ENCODE assay signal across 7 cellular contexts in genomic region chr11:110194211-110194766, GRCh38.
DNase-seq lines count a peak whose midpoint lies in the region; TF ChIP-seq lines count a peak whose summit lies in the region.
"Not testable (repeated sequence)": the region's sequence is repeated elsewhere in the genome, so short reads cannot be mapped to it uniquely, and the experiment has no call there.

No MANE protein-coding gene starts in this region.

- TF ChIP-seq CTCF in right atrium auricular region (IDR thresholded peaks at IDR 0.05): not testable (repeated sequence)

- H3K9me3 ChIP-seq in right atrium auricular region; neuronal stem cell (replicated peaks in 1 of 2; ENCODE audit: control insufficient read depth in 2 of 2, insufficient read depth in 1 of 2, low read depth in 1 of 2, low read length in 2 of 2): not testable (repeated sequence)

- not testable (repeated sequence) for H3K4ac ChIP-seq in neuronal stem cell (ENCODE audit: low read length)

- H3K9ac ChIP-seq in neuronal stem cell (ENCODE audit: low read depth, low read length, poor library complexity): not testable (repeated sequence)

- not testable (repeated sequence) for H3K27me3 ChIP-seq in right atrium auricular region; neuronal stem cell (ENCODE audit: control insufficient read depth in 3 of 3, insufficient read depth in 3 of 3, low read depth in 1 of 3, low read length in 3 of 3)

- H4K91ac ChIP-seq in neuronal stem cell (ENCODE audit: low read depth, low read length, poor library complexity): not testable (repeated sequence)

- H3K27ac ChIP-seq in epithelial cell of prostate: peak overlapping the region; percentile 88
- H3K27ac ChIP-seq in right atrium auricular region; neuronal stem cell (replicated peaks; ENCODE audit: low read length): not testable (repeated sequence)

- not testable (repeated sequence) for H2BK15ac ChIP-seq in neuronal stem cell (ENCODE audit: low read length)

- not testable (repeated sequence) for H2BK120ac ChIP-seq in neuronal stem cell (ENCODE audit: low read depth, low read length)

- H2AFZ ChIP-seq in neuronal stem cell (ENCODE audit: low read length): not testable (repeated sequence)

- not testable (repeated sequence) for H3K23ac ChIP-seq in neuronal stem cell (ENCODE audit: low read depth, low read length, poor library complexity)

- not testable (repeated sequence) for H3K79me1 ChIP-seq in neuronal stem cell (ENCODE audit: low read depth, low read length)

- H3K18ac ChIP-seq in neuronal stem cell (ENCODE audit: low read length): not testable (repeated sequence)

- not testable (repeated sequence) for H2AK5ac ChIP-seq in neuronal stem cell (ENCODE audit: low read depth, low read length)

- not testable (repeated sequence) for H3K4me1 ChIP-seq in right atrium auricular region; neuronal stem cell (ENCODE audit: control insufficient read depth in 2 of 2, insufficient read depth in 1 of 2, low read depth in 1 of 2, low read length in 2 of 2)

- H3K36me3 ChIP-seq in right atrium auricular region; neuronal stem cell (replicated peaks in 1 of 2; ENCODE audit: control insufficient read depth in 2 of 2, insufficient read depth in 2 of 2, low read length in 2 of 2): not testable (repeated sequence)

- H2BK12ac ChIP-seq in neuronal stem cell (ENCODE audit: low read length): peak overlapping the region; percentile 48

- WGBS in neuronal stem cell (ENCODE audit: extremely low coverage in 2 of 2, insufficient read length in 2 of 2, insufficient replicate concordance in 1 of 2), 2 donors: no CpG with 5 or more reads among the region's 10 CpGs

- not testable (repeated sequence) for H2BK5ac ChIP-seq in neuronal stem cell (ENCODE audit: low read length)

- DNase-seq in ELR (ENCODE audit: low read depth) (peak; percentile 87), LoVo (ENCODE audit: low spot score) (peak; percentile 81), RPMI7951 (ENCODE audit: low read depth) (peak; percentile 85), amniotic epithelial cell (ENCODE audit: low read depth) (peak; percentile 98), right atrium auricular region (ENCODE audit: low spot score) (peak; percentile 50)
- DNase-seq in epithelial cell of prostate (ENCODE audit: low read depth, low spot score); neuronal stem cell (ENCODE audit: low spot score): not testable (repeated sequence)

- H4K8ac ChIP-seq in neuronal stem cell (ENCODE audit: low read depth, low read length): not testable (repeated sequence)

- not testable (repeated sequence) for H3K4me3 ChIP-seq in right atrium auricular region; neuronal stem cell (ENCODE audit: low read length in 2 of 2)

- not testable (repeated sequence) for H3K4me2 ChIP-seq in neuronal stem cell (ENCODE audit: insufficient read depth, low read length, poor library complexity, severe bottlenecking)

- H3K14ac ChIP-seq in neuronal stem cell (ENCODE audit: low read length): not testable (repeated sequence)
